In the genomic region with DNA sequence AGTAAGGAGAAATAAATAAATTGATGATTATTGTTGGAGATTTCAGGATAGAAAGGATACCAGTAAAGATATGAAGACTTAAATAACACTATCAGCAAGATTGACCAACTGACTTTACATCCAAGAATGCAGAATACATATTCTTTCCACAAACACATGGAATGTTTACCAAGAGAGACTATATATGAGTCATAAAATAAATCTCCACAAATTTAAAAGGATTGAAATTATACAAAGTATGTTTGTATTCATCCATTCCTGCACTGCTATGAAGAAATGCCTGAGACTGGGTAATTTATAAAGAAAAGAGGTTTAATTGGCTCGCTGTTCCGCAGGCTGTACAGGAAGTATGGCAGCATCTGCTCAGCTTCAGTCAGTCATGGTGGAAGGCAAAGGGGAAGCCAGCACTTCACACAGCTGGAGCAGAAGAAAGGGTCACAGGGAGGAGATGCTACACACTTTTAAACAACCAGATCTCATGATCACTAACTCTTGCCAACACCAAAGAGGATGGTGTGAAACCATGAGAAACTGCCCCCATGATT, we compare ENCODE assay signal across 15 cellular contexts. TPM values are rescaled to one million over a fixed set of nuclear protein-coding genes. Genes with fewer than 3 reads are reported as not detected.
DNase-seq lines count a peak whose midpoint lies in the region; ATAC-seq, FAIRE-seq and TF ChIP-seq lines count a peak whose summit lies in the region.
"Had no signal": no experiment of that assay in that cellular context is flagged by ENCODE, and none has a peak within 500 bp of the region (broad histone marks: within the 10 kb centered on the region; RNA-seq: fewer than 3 reads in every experiment).

No MANE protein-coding gene starts in this region.

- no peaks in the 10 kb centered on the region for H3K79me2 ChIP-seq in PC-3 (ENCODE audit: low read length)

- no peak for TF ChIP-seq POLR2A in ovary (IDR thresholded peaks at IDR 0.05)

- TF ChIP-seq CTCF in PC-3 (conservative IDR thresholded peaks at IDR 0.05; ENCODE audit: low read depth, low read length): no peak
- TF ChIP-seq CTCF in ovary (IDR thresholded peaks at IDR 0.05): no peak

- intact Hi-C loops in PC-3 (cut with micrococcal nuclease) (loop anchor here (1.0 to 5.0 kb wide), 2 partner anchors 41 to 54 kb away; no protein-coding TSS in a partner anchor), ovary (cut with DNase I) (no loop called here)

- no peaks in the 10 kb centered on the region for H3K9me2 ChIP-seq in PC-3 (replicated peaks; ENCODE audit: low read length)

- peak; percentile 96 for ATAC-seq in PC-3
- ATAC-seq in GM21529 (IDR thresholded peaks at IDR 0.05; ENCODE audit: unreplicated experiment): no peak
- ATAC-seq: GM12878 had no signal

- no peaks in the 10 kb centered on the region for H3K27me3 ChIP-seq in PC-3 (ENCODE audit: low read length)
- no peaks in the 10 kb centered on the region for H3K27me3 ChIP-seq in ovary
- H3K27me3 ChIP-seq: BLaER1 had no signal

- no peaks in the 10 kb centered on the region for H3F3A ChIP-seq in PC-3 (ENCODE audit: low read length, unreplicated experiment)

- no TSS peak for BruUV-seq in PC-3 (replicated peaks; lab: Mats Ljungman, UMichigan)

- POLR2A ChIA-PET in PC-3 (lab: Charles Lee; ENCODE audit: unreplicated experiment): no interaction called here

- FAIRE-seq in colon (lab: Jason Lieb, UNC): peak; percentile 28
- FAIRE-seq: GM12878 had no signal

- WGBS in ovary, 3 donors: 91 to 94% (median 92%) methylated on average over 2 of the region's 2 CpGs

- DNase-seq in DMS53 (lab: John Stamatoyannopoulos, UW): peak; percentile 26
- no peak for DNase-seq in DMS53 treated with DMSO at 0.1 percent for 48 hours (lab: John Stamatoyannopoulos, UW; ENCODE audit: unreplicated experiment)
- peak; percentile 81 for DNase-seq in PC-3
- DNase-seq in UCSD-AML1 (lab: John Stamatoyannopoulos, UW; ENCODE audit: unreplicated experiment): no peak
- no peak for DNase-seq in ovary
- DNase-seq: AML-193; Caco-2; CD8-positive, alpha-beta memory T cell; HCEC 1CT; KG1 had no signal

- H3K9ac ChIP-seq in PC-3 (ENCODE audit: low read length): no peak overlapping the region
- H3K9ac ChIP-seq: BLaER1 had no signal

- H3K4me3 ChIP-seq in PC-3 (ENCODE audit: low read length) (no peak overlapping the region), ovary (no peak overlapping the region)
- H3K4me3 ChIP-seq: BLaER1, GM12878 had no signal

- no peaks in the 10 kb centered on the region for H4K20me1 ChIP-seq in PC-3 (ENCODE audit: low read length)
- H4K20me1 ChIP-seq: BLaER1 had no signal

- peak overlapping the region; percentile 27; the same call in 1 of the 2 replicates for H3K4me2 ChIP-seq in PC-3 (ENCODE audit: low read length)
- H3K4me2 ChIP-seq: BLaER1 had no signal

- H3K4me1 ChIP-seq in PC-3 (ENCODE audit: insufficient read depth, low read length): peaks cover 31% of the 10 kb centered on the region
- H3K4me1 ChIP-seq in ovary (ENCODE audit: insufficient read depth): no peaks in the 10 kb centered on the region
- H3K4me1 ChIP-seq: BLaER1 had no signal

- peak overlapping the region; percentile 65 for H3K27ac ChIP-seq in PC-3 (ENCODE audit: low read length)
- H3K27ac ChIP-seq in ovary: no peak overlapping the region
- H3K27ac ChIP-seq: 22Rv1, BLaER1 had no signal

- H3K9me3 ChIP-seq in PC-3 (ENCODE audit: low read length) (no peaks in the 10 kb centered on the region), ovary (no peaks in the 10 kb centered on the region)
- H3K9me3 ChIP-seq: BLaER1, Caco-2 had no signal

- H2AFZ ChIP-seq in PC-3 (ENCODE audit: low read length): peak overlapping the region; percentile 15

- CTCF ChIA-PET in PC-3 (lab: Charles Lee): no interaction called here

- TF ChIP-seq EP300 in ovary (IDR thresholded peaks at IDR 0.05): no peak

- no peaks in the 10 kb centered on the region for H3K36me3 ChIP-seq in PC-3 (ENCODE audit: low read depth, low read length)
- no peaks in the 10 kb centered on the region for H3K36me3 ChIP-seq in ovary
- H3K36me3 ChIP-seq: BLaER1 had no signal

RNA-seq across cellular contexts. Expression of a gene that starts 56.7 kb away (rescaled TPM):
- 106 and 120 TPM in 2 replicates for total RNA-seq in PC-3 (2014; rRNA removed)
- 10 to 100 TPM in 6 of 7 donors, 1 to 10 TPM in 1; 4.9 to 15.1 (median 13.5) TPM for total RNA-seq in ovary
- polyA plus RNA-seq in ovary: 10 to 100 TPM in 1 of 2 donors, 1 to 10 TPM in 1; 6.9 to 18.3 TPM

Comparison
In these comparisons a context has a peak if more than half of its experiments do, and no peak if none do; other contexts are left out.
1. DNase-seq: peak in DMS53 (single experiment) and PC-3 (single experiment); none in DMS53 treated with DMSO at 0.1 percent for 48 hours (single experiment), UCSD-AML1 (single experiment) and ovary (0 of 5).